In genomic region chr11:134355136-134355535, GRCh38 we compare ENCODE assay signal across 22 cellular contexts. TPM values are rescaled to one million over a fixed set of nuclear protein-coding genes. Genes with fewer than 3 reads are reported as not detected.
"Had no signal": no experiment of that assay in that cellular context is flagged by ENCODE, and none has a peak within 500 bp of the region (broad histone marks: within the 10 kb centered on the region; RNA-seq: fewer than 3 reads in every experiment).

No MANE protein-coding gene starts in this region.

- H3K27ac Mint-ChIP-seq: naive B cell, nephron progenitor cell had no signal

- ATAC-seq: foreskin keratinocyte, left colon, left ventricle myocardium superior, sciatic nerve had no signal

- H3K4me3 ChIP-seq: colonic mucosa, esophagus squamous epithelium, lung, skin epidermis, stomach, thoracic aorta, upper lobe of left lung, vagina had no signal

- H3K4me1 Mint-ChIP-seq: naive B cell had no signal

- H3K4me3 Mint-ChIP-seq: naive B cell, nephron progenitor cell had no signal

- H3K36me3 ChIP-seq: colonic mucosa, esophagus squamous epithelium, stomach, thoracic aorta, upper lobe of left lung, vagina had no signal

- H3K27ac ChIP-seq: colonic mucosa, esophagus squamous epithelium, foreskin keratinocyte, skin epidermis, stomach, thoracic aorta, upper lobe of left lung, vagina had no signal

- H3K36me3 Mint-ChIP-seq: naive B cell had no signal

- H3K9me3 ChIP-seq: colonic mucosa, esophagus squamous epithelium, stomach, thoracic aorta, upper lobe of left lung, vagina had no signal

- H3K4me1 ChIP-seq: colonic mucosa, foreskin keratinocyte, vagina had no signal

- DNase-seq: colonic mucosa; dermis blood vessel endothelial cell; esophagus squamous epithelium; foreskin keratinocyte; left ventricle myocardium superior; mesenchymal stem cell; naive B cell; nephron progenitor cell; stimulated activated CD4-positive, alpha-beta T cell treated with anti-CD3 and anti-CD28 coated beads, Interleukin-12 subunit alpha, Interleukin-12 subunit beta, amount 100 ng/mL, for 4 hours; stimulated activated naive CD4-positive, alpha-beta T cell; stomach; substantia nigra; upper lobe of left lung had no signal

- H3K27me3 ChIP-seq: colonic mucosa, esophagus squamous epithelium, foreskin keratinocyte, stomach, upper lobe of left lung, vagina had no signal

RNA-seq across cellular contexts. Expression of gene B3GAT1, which starts 56.9 kb away (rescaled TPM):
- total RNA-seq: dermis blood vessel endothelial cell, epithelial cell of proximal tubule, osteoblast, pulmonary artery endothelial cell had no signal
